In genomic region chr6:138403801-138404665, GRCh38 we compare ENCODE assay signal across 1 cellular context.
TF ChIP-seq lines count a peak whose summit lies in the region.

TSS of gene HEBP2 (plus strand) at chr6:138404223. CDS start at chr6:138404496, 273 bp downstream.

TF ChIP-seq in HepG2, 621 proteins besides CTCF, POLR2A, EP300 and RAD21 (continued from another document and continues in another):
- TF ChIP-seq, protein P1, sequence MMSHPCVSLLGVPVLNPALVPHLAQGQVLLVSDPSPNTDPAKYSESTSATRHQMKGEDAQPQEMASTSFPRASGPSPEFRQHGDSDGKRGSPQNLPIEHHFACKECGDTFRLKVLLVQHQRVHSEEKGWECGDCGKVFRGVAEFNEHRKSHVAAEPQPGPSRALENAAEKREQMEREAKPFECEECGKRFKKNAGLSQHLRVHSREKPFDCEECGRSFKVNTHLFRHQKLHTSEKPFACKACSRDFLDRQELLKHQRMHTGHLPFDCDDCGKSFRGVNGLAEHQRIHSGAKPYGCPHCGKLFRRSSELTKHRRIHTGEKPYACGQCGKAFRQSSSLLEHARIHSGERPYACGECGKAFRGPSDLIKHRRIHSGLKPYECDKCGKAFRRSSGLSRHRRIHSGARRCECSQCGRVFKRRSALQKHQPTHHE (CRISPR knock-in tag; IDR thresholded peaks at IDR 0.05; ENCODE audit: borderline replicate concordance): peak; percentile 61; the same call in 1 of the 2 replicates
- no peak for TF ChIP-seq NFE2 (CRISPR knock-in tag; IDR thresholded peaks at IDR 0.05)
- TF ChIP-seq NR2F1 (CRISPR knock-in tag; IDR thresholded peaks at IDR 0.05): 0 out of 4 replicates have a peak, but pooled peaks of 1 of the 2 experiments have one; percentile 3
- peak; percentile 75 for TF ChIP-seq GMEB1 (CRISPR knock-in tag; IDR thresholded peaks at IDR 0.05; ENCODE audit: borderline replicate concordance)
- peak; percentile 18; the same call in 1 of the 2 replicates for TF ChIP-seq FUBP1 (CRISPR knock-in tag; IDR thresholded peaks at IDR 0.05; ENCODE audit: borderline replicate concordance)
- no peak for TF ChIP-seq ARHGAP35 (CRISPR knock-in tag; IDR thresholded peaks at IDR 0.05; ENCODE audit: borderline replicate concordance)
- TF ChIP-seq SP4 (CRISPR knock-in tag; IDR thresholded peaks at IDR 0.05): peak; percentile 89
- peak; percentile 90; the same call in 1 of the 2 replicates for TF ChIP-seq DMTF1 (CRISPR knock-in tag; IDR thresholded peaks at IDR 0.05)
- peak; percentile 95; the same call in 1 of the 2 replicates for TF ChIP-seq ZNF850 (CRISPR knock-in tag; conservative IDR thresholded peaks at IDR 0.05)
- no peak for TF ChIP-seq ZBTB46 (CRISPR knock-in tag; IDR thresholded peaks at IDR 0.05; ENCODE audit: borderline replicate concordance)
- 0 out of 2 replicates have a peak, but pooled peaks have one; percentile 84 for TF ChIP-seq IKZF5 (CRISPR knock-in tag; IDR thresholded peaks at IDR 0.05)
- TF ChIP-seq ZNF546 (CRISPR knock-in tag; conservative IDR thresholded peaks at IDR 0.05): no peak
- TF ChIP-seq ASH2L (IDR thresholded peaks at IDR 0.05; ENCODE audit: insufficient read length, low read depth, low read length): peak; percentile 75
- TF ChIP-seq KDM5B (CRISPR knock-in tag; IDR thresholded peaks at IDR 0.05; ENCODE audit: borderline replicate concordance): no peak
- TF ChIP-seq HCFC1 (IDR thresholded peaks at IDR 0.05; ENCODE audit: low read depth, low read length): no peak
- TF ChIP-seq, protein P2, sequence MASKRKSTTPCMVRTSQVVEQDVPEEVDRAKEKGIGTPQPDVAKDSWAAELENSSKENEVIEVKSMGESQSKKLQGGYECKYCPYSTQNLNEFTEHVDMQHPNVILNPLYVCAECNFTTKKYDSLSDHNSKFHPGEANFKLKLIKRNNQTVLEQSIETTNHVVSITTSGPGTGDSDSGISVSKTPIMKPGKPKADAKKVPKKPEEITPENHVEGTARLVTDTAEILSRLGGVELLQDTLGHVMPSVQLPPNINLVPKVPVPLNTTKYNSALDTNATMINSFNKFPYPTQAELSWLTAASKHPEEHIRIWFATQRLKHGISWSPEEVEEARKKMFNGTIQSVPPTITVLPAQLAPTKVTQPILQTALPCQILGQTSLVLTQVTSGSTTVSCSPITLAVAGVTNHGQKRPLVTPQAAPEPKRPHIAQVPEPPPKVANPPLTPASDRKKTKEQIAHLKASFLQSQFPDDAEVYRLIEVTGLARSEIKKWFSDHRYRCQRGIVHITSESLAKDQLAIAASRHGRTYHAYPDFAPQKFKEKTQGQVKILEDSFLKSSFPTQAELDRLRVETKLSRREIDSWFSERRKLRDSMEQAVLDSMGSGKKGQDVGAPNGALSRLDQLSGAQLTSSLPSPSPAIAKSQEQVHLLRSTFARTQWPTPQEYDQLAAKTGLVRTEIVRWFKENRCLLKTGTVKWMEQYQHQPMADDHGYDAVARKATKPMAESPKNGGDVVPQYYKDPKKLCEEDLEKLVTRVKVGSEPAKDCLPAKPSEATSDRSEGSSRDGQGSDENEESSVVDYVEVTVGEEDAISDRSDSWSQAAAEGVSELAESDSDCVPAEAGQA (IDR thresholded peaks at IDR 0.05; ENCODE audit: low read depth): no peak
- TF ChIP-seq, protein P2 (CRISPR knock-in tag; IDR thresholded peaks at IDR 0.05; ENCODE audit: borderline replicate concordance): peak; percentile 92
- peak; percentile 14; the same call in 1 of the 2 replicates for TF ChIP-seq FOXK2 (IDR thresholded peaks at IDR 0.05)
- 0 out of 2 replicates have a peak, but pooled peaks have one; percentile 32 for TF ChIP-seq ZFP41 (CRISPR knock-in tag; IDR thresholded peaks at IDR 0.05; ENCODE audit: borderline replicate concordance)
- no peak for TF ChIP-seq CEBPZ (IDR thresholded peaks at IDR 0.05; ENCODE audit: low read length)
- peak; percentile 46; the same call in 1 of the 2 replicates for TF ChIP-seq ZNF224 (CRISPR knock-in tag; IDR thresholded peaks at IDR 0.05)
- TF ChIP-seq SAP130 (CRISPR knock-in tag; IDR thresholded peaks at IDR 0.05; ENCODE audit: low read depth): peak; percentile 95
- no peak for TF ChIP-seq KAT2B (IDR thresholded peaks at IDR 0.05; ENCODE audit: borderline replicate concordance, low read depth, low read length)
- peak; percentile 72; the same call in 1 of the 2 replicates for TF ChIP-seq MYNN (CRISPR knock-in tag; IDR thresholded peaks at IDR 0.05; ENCODE audit: low read depth)
- no peak; the same call in 1 of the 2 replicates for TF ChIP-seq ZNF501 (CRISPR knock-in tag; IDR thresholded peaks at IDR 0.05)
- peak; percentile 49; the same call in 1 of the 2 replicates for TF ChIP-seq SP140L (CRISPR knock-in tag; IDR thresholded peaks at IDR 0.05; ENCODE audit: borderline replicate concordance)
- peak; percentile 85 for TF ChIP-seq FOXP4 (CRISPR knock-in tag; IDR thresholded peaks at IDR 0.05)
- TF ChIP-seq SSRP1 (CRISPR knock-in tag; IDR thresholded peaks at IDR 0.05): no peak
